ENCODE assay signal across 8 cellular contexts in genomic region chr20:63657937-63658748, GRCh38. TPM values are rescaled to one million over a fixed set of nuclear protein-coding genes. Genes with fewer than 3 reads are reported as not detected.
A peak's percentile ranks its signal among the peaks of the same experiment; 100 is the strongest.
DNase-seq lines count a peak whose midpoint lies in the region; ATAC-seq lines count a peak whose summit lies in the region.

RTEL1 (plus strand) TSS chr20:63658312; CDS start chr20:63659403, 1,091 bp downstream.

- CTCF ChIA-PET in activated CD8-positive, alpha-beta memory T cell treated with anti-CD3 and anti-CD28 coated beads for 36 hours (lab: Charles Lee) = interaction anchor here (0.7 to 1.6 kb wide), 7 partner anchors 10 to 402 kb away, joined by 3 to 8 read pairs (median 3); partner anchors contain the start of genes PTK6 and UCKL1

- H3K4me3 Mint-ChIP-seq in effector memory CD8-positive, alpha-beta T cell = peak within 1 kb of the TSS; percentile 91 to 95

- POLR2A ChIA-PET in activated CD8-positive, alpha-beta memory T cell treated with anti-CD3 and anti-CD28 coated beads for 36 hours (lab: Charles Lee) = interaction anchor here (0.8 to 1.7 kb wide), 7 partner anchors 16 to 207 kb away, joined by 3 to 10 read pairs (median 4); partner anchors contain the start of genes GMEB2, PPDPF, PTK6 and TPD52L2

- DNase-seq in CMK (ENCODE audit: low read depth) = peak; percentile 82
- peak; percentile 85 for DNase-seq in HS-5 (ENCODE audit: low read depth)
- DNase-seq in NOMO-1 (lab: John Stamatoyannopoulos, UW; ENCODE audit: unreplicated experiment in 2 of 2) = peak; percentile 85 to 90
- DNase-seq in effector memory CD8-positive, alpha-beta T cell = peak; percentile 83 to 91 (median 85)
- peak; percentile 95 for DNase-seq in medulla oblongata (ENCODE audit: extremely low spot score)
- DNase-seq in stimulated activated CD8-positive, alpha-beta memory T cell treated with anti-CD3 and anti-CD28 coated beads, Interleukin-12 subunit alpha, Interleukin-12 subunit beta, amount 100 ng/mL, for 1 hour (ENCODE audit: low read depth) = peak; percentile 79

- peaks cover 24% of the 10 kb centered on the region for H3K36me3 Mint-ChIP-seq in effector memory CD8-positive, alpha-beta T cell (ENCODE audit: insufficient read depth)

- no peaks in the 10 kb centered on the region for H3K9me3 Mint-ChIP-seq in effector memory CD8-positive, alpha-beta T cell

- ATAC-seq in GM19468 (IDR thresholded peaks at IDR 0.05; ENCODE audit: extremely low read depth, unreplicated experiment) = peak; percentile 75
- peak; percentile 86 for ATAC-seq in effector memory CD8-positive, alpha-beta T cell (replicated peaks)

- H3K27ac Mint-ChIP-seq in effector memory CD8-positive, alpha-beta T cell = peak within 1 kb of the TSS; percentile 81 to 86

- H3K4me1 Mint-ChIP-seq in effector memory CD8-positive, alpha-beta T cell (ENCODE audit: low read depth in 2 of 2) = peaks cover 32 to 35% of the 10 kb centered on the region in 2 donors

- H3K27me3 Mint-ChIP-seq in effector memory CD8-positive, alpha-beta T cell = no peaks in the 10 kb centered on the region

RNA-seq across cellular contexts. Expression of gene RTEL1, which starts in this region (rescaled TPM):
- total RNA-seq in activated CD8-positive, alpha-beta memory T cell treated with anti-CD3 and anti-CD28 coated beads for 36 hours = 10 to 100 TPM; 51.2 to 56.8 TPM

Comparison
In these comparisons a context has a peak if more than half of its experiments do, and no peak if none do; other contexts are left out.
1. Peak in every context shown above with its lines: DNase-seq and ATAC-seq.